24 cellular contexts compared by ENCODE assay signal in the genomic region with DNA sequence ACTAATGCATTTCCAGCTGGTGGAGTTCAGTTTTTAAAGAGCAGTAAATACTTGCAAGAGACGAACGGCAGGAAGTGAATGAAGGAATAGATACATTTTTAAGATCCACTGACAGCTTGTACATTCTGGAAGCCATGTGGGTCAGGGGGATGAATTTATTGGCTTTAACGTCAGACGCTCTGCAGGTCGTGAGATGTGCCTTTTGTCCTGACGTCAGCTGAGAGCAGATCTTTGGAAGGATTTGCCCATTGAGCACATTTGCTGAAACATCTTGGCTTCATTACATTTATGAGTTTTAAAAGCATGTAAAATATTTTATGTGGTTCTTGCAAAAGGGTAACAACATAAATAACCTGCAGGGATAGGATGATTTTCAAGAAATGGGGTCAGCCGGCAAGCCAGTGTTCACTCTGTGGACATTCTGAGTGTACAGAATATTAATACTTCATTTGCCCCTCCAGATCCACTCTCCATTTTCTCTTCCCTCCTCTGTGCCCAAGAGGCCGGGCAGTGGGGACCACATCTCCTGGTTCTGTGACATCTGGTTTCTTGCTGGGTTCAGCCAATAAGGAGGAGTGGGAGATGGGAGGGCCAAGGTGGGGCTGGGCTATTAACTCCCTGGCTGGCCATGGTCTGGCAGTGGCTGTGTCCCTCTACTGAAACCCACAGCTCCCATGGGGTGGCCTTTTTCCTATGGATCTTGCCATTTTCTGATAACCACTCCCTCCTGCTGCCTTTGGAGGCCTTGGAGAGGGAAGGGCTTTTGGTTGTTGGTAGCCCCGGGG. TPM values are rescaled to one million over a fixed set of nuclear protein-coding genes. Genes with fewer than 3 reads are reported as not detected.
A peak's percentile ranks its signal among the peaks of the same experiment; 100 is the strongest.
DNase-seq lines count a peak whose midpoint lies in the region; ATAC-seq and TF ChIP-seq lines count a peak whose summit lies in the region.
"Had no signal": no experiment of that assay in that cellular context is flagged by ENCODE, and none has a peak within 500 bp of the region (broad histone marks: within the 10 kb centered on the region; RNA-seq: fewer than 3 reads in every experiment).

No MANE protein-coding gene starts in this region.

- no peaks in the 10 kb centered on the region for H4K20me1 ChIP-seq in SK-N-SH (ENCODE audit: insufficient read depth)
- H4K20me1 ChIP-seq: BLaER1 had no signal

- H3K27me3 ChIP-seq in heart right ventricle (peaks cover 0 to 5% (median 0%) of the 10 kb centered on the region in 7 donors), SK-N-SH (ENCODE audit: insufficient read depth) (no peaks in the 10 kb centered on the region)
- H3K27me3 ChIP-seq: BLaER1, uterus had no signal

- TF ChIP-seq CTCF in heart right ventricle (IDR thresholded peaks at IDR 0.05) (no peak), SK-N-SH (IDR thresholded peaks at IDR 0.05) (no peak)

- H3K27ac ChIP-seq in heart right ventricle = no peak overlapping the region
- H3K27ac ChIP-seq in SK-N-SH (ENCODE audit: low read depth in 2 of 2, low read length in 1 of 2) = no peak overlapping the region
- H3K27ac ChIP-seq: 22Rv1, BLaER1, GM23248, thoracic aorta, uterus had no signal

- intact Hi-C loops in cardiac septum (cut with DNase I) (no loop called here), heart right ventricle (cut with DNase I) (no loop called here)

- no peaks in the 10 kb centered on the region for H3K36me3 ChIP-seq in heart right ventricle
- no peaks in the 10 kb centered on the region for H3K36me3 ChIP-seq in SK-N-SH (replicated peaks in 1 of 2; ENCODE audit: control insufficient read depth in 1 of 2, insufficient read depth in 2 of 2, low read length in 1 of 2)
- H3K36me3 ChIP-seq: BLaER1, thoracic aorta, uterus had no signal

- 63 to 67% methylated on average over 9 of the region's 9 CpGs for WGBS in heart right ventricle, 2 donors
- WGBS in SK-N-SH (ENCODE audit: low lambda C conversion rate) = 77% methylated on average over 9 of the region's 9 CpGs

- no peaks in the 10 kb centered on the region for H3F3A ChIP-seq in SK-N-SH (replicated peaks; ENCODE audit: insufficient read depth)

- H3K4me2 ChIP-seq in SK-N-SH = no peak overlapping the region
- H3K4me2 ChIP-seq: BLaER1 had no signal

- no peak overlapping the region for H3K9ac ChIP-seq in SK-N-SH
- H3K9ac ChIP-seq: BLaER1, GM23248 had no signal

- H3K79me2 ChIP-seq in SK-N-SH (ENCODE audit: insufficient read depth) = no peaks in the 10 kb centered on the region

- no peak for TF ChIP-seq EP300 in SK-N-SH (IDR thresholded peaks at IDR 0.05; ENCODE audit: borderline replicate concordance in 1 of 2, low read depth in 1 of 2, low read length in 1 of 2)

- H3K4me3 ChIP-seq in heart right ventricle (no peak overlapping the region), SK-N-SH (ENCODE audit: low read depth in 2 of 2, low read length in 1 of 2) (no peak overlapping the region)
- H3K4me3 ChIP-seq: BLaER1, GM23248, thoracic aorta, uterus had no signal

- H3K9me2 ChIP-seq in SK-N-SH = no peaks in the 10 kb centered on the region

- DNase-seq in cardiac septum (ENCODE audit: low spot score) = peak; percentile 63
- no peak for DNase-seq in heart right ventricle
- peak; percentile 21 for DNase-seq in amniotic epithelial cell (ENCODE audit: low read depth)
- peak; percentile 53 for DNase-seq in left kidney (ENCODE audit: low read depth, low spot score)
- DNase-seq in SK-N-SH = no peak
- DNase-seq in mesenteric fat pad (ENCODE audit: low spot score) = no peak
- no peak for DNase-seq in NCI-H345 treated with DMSO at 0.1 percent for 48 hours (lab: John Stamatoyannopoulos, UW; ENCODE audit: unreplicated experiment)
- DNase-seq in NCI-H446 treated with DMSO at 0.1 percent for 48 hours (lab: John Stamatoyannopoulos, UW) = no peak
- DNase-seq: activated CD4-positive, alpha-beta T cell treated with anti-CD3 and anti-CD28 coated beads for 48 hours; activated gamma-delta T cell; activated T-cell treated with anti-CD3 and anti-CD28 coated beads, Interleukin-2, amount 50 U/mL, for 1 hour; foreskin melanocyte; GM23248; Kasumi-1; left colon; NCI-H1694; NK-92 treated with Interleukin-12 subunit alpha and Interleukin-12 subunit beta, amount 100 ng/mL, for 24 hours; nucleus accumbens; Right ventricle myocardium superior; uterus had no signal

- no peak for TF ChIP-seq RAD21 in SK-N-SH (IDR thresholded peaks at IDR 0.05; ENCODE audit: low read length)

- no peak for ATAC-seq in heart right ventricle
- ATAC-seq: HepG2, left colon had no signal

- H3K4me1 ChIP-seq in heart right ventricle = no peaks in the 10 kb centered on the region
- H3K4me1 ChIP-seq in SK-N-SH (ENCODE audit: control insufficient read depth in 1 of 2, insufficient read depth in 2 of 2, low read depth in 1 of 2, low read length in 1 of 2) = no peaks in the 10 kb centered on the region
- H3K4me1 ChIP-seq: uterus had no signal

- POLR2A ChIA-PET in SK-N-SH (lab: Yijun Ruan, JAX) = no interaction called here

- no peak overlapping the region for H2AFZ ChIP-seq in SK-N-SH (ENCODE audit: low read depth)
- H2AFZ ChIP-seq: GM23248 had no signal

- H3K9me3 ChIP-seq in heart right ventricle (no peaks in the 10 kb centered on the region), SK-N-SH (no peaks in the 10 kb centered on the region)
- H3K9me3 ChIP-seq: BLaER1, thoracic aorta, uterus had no signal

- CTCF ChIA-PET in SK-N-SH (lab: Yijun Ruan, JAX) = no interaction called here

TF ChIP-seq in SK-N-SH, 30 proteins besides CTCF, POLR2A, EP300 and RAD21:
- TF ChIP-seq JUND (IDR thresholded peaks at IDR 0.05) = no peak
- TF ChIP-seq POLR2AphosphoS5 (IDR thresholded peaks at IDR 0.05; ENCODE audit: low read depth, low read length) = no peak
- TF ChIP-seq, protein P1, sequence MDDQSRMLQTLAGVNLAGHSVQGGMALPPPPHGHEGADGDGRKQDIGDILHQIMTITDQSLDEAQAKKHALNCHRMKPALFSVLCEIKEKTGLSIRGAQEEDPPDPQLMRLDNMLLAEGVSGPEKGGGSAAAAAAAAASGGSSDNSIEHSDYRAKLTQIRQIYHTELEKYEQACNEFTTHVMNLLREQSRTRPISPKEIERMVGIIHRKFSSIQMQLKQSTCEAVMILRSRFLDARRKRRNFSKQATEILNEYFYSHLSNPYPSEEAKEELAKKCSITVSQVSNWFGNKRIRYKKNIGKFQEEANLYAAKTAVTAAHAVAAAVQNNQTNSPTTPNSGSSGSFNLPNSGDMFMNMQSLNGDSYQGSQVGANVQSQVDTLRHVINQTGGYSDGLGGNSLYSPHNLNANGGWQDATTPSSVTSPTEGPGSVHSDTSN (IDR thresholded peaks at IDR 0.05) = no peak
- TF ChIP-seq FOSL2 (IDR thresholded peaks at IDR 0.05; ENCODE audit: borderline replicate concordance, low read depth) = no peak
- TF ChIP-seq RFX5 (IDR thresholded peaks at IDR 0.05; ENCODE audit: low read length) = no peak
- no peak for TF ChIP-seq SIN3A (IDR thresholded peaks at IDR 0.05; ENCODE audit: borderline replicate concordance, low read depth, low read length)
- TF ChIP-seq TEAD4 (IDR thresholded peaks at IDR 0.05; ENCODE audit: borderline replicate concordance, insufficient read depth) = no peak
- TF ChIP-seq RXRA (IDR thresholded peaks at IDR 0.05; ENCODE audit: borderline replicate concordance, low read depth) = no peak
- no peak for TF ChIP-seq ELF1 (IDR thresholded peaks at IDR 0.05)
- no peak for TF ChIP-seq SMC3 (IDR thresholded peaks at IDR 0.05; ENCODE audit: low read depth, low read length)

RNA-seq across cellular contexts. Expression of a gene that starts 29.8 kb away (rescaled TPM):
- total RNA-seq in cardiac septum (0.08 TPM), heart right ventricle (under 1 TPM in 4 of 10 donors, not detected in 6; 0.05 to 0.17 (median 0.06) TPM), mesenteric fat pad (0.16 TPM)
- polyA plus RNA-seq in heart right ventricle (under 1 TPM; 0.01 to 0.22 TPM), SK-N-SH (2012; rRNA removed) (0.82 and 1.2 TPM in 2 replicates)
- 0.39 and 0.72 TPM in 2 replicates for polyA plus RNA-seq in SK-N-SH (2012; cell fraction: cytosol; rRNA removed)
- polyA plus RNA-seq in SK-N-SH (2012; cell fraction: nucleus; rRNA removed) = 8.7 and 8.9 TPM in 2 replicates
- total RNA-seq: GM23248, thoracic aorta had no signal
- polyA plus RNA-seq: GM23248 had no signal

Comparison
In these comparisons a context has a peak if more than half of its experiments do, and no peak if none do; other contexts are left out.
1. DNase-seq: peak in cardiac septum (single experiment), amniotic epithelial cell (single experiment) and left kidney (single experiment); none in heart right ventricle (0 of 2), SK-N-SH (single experiment), mesenteric fat pad (single experiment), NCI-H345 treated with DMSO at 0.1 percent for 48 hours (single experiment) and NCI-H446 treated with DMSO at 0.1 percent for 48 hours (single experiment).